In the genomic region with DNA sequence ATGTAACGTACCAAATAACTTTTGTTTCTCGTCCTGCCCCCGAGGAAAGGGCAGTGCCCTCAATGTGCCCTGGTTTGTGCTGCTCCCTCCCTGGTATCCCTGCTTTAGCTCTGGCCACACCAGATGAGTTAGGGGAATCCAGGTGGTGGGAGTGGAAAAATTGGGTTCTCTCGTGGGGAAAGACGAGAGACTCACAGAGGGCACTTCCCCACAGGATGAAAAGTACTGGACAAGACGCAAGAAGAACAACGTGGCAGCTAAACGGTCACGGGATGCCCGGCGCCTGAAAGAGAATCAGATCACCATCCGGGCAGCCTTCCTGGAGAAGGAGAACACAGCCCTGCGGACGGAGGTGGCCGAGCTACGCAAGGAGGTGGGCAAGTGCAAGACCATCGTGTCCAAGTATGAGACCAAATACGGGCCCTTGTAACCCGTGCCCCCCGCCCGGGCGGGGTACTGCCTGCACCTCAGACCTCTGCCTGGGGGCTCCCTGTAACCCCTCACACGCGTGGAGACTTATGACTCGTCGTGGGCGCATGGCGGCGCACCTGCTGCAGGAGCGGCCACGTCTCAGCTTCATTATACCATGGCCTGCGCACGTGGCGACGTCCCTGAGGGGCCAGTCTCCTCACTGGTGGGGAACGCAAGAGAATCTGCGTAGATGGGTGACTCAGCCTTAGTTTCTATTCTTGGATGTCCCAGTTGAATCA, we compare ENCODE assay signal across 21 cellular contexts. TPM values are rescaled to one million over a fixed set of nuclear protein-coding genes. Genes with fewer than 3 reads are reported as not detected.
DNase-seq lines count a peak whose midpoint lies in the region; ATAC-seq and TF ChIP-seq lines count a peak whose summit lies in the region.
"Had no signal": no experiment of that assay in that cellular context is flagged by ENCODE, and none has a peak within 500 bp of the region (broad histone marks: within the 10 kb centered on the region; RNA-seq: fewer than 3 reads in every experiment).

No MANE protein-coding gene starts in this region.

- H3K4me1 Mint-ChIP-seq in natural killer cell treated with Interleukin-12 subunit alpha and Interleukin-12 subunit beta and Interleukin-15 and Interleukin-18, amount 100 ng/mL, for 72 hours (ENCODE audit: low read depth in 2 of 2), result peaks cover 0 to 4% of the 10 kb centered on the region in 2 donors
- no peaks in the 10 kb centered on the region for H3K4me1 Mint-ChIP-seq in Calu3 (ENCODE audit: low read depth, unreplicated experiment)
- H3K4me1 Mint-ChIP-seq: IgD-negative memory B cell had no signal

- intact Hi-C loops in esophagus muscularis mucosa (cut with DNase I) (no loop called here), Calu3 (cut with micrococcal nuclease; ENCODE audit: unreplicated experiment) (no loop called here)

- H3K36me3 ChIP-seq in esophagus muscularis mucosa (peaks cover 37 to 88% (median 83%) of the 10 kb centered on the region in 4 donors), tibial nerve (peaks cover 2 to 72% (median 14%) of the 10 kb centered on the region in 3 donors)

- H3K4me3 Mint-ChIP-seq in natural killer cell treated with Interleukin-12 subunit alpha and Interleukin-12 subunit beta and Interleukin-15 and Interleukin-18, amount 100 ng/mL, for 72 hours, result no peak overlapping the region
- H3K4me3 Mint-ChIP-seq in Calu3 (ENCODE audit: low read depth, unreplicated experiment), result no peak overlapping the region
- H3K4me3 Mint-ChIP-seq: CD4-positive, alpha-beta T cell; HFFc6; IgD-negative memory B cell had no signal

- no TSS peak for BruUV-seq in Calu3 (replicated peaks; lab: Mats Ljungman, UMichigan)

- CTCF ChIA-PET in Calu3 (lab: Charles Lee), result no interaction called here

- H3K4me1 ChIP-seq in esophagus muscularis mucosa (peaks cover 12 to 35% (median 30%) of the 10 kb centered on the region in 4 donors), tibial nerve (peaks cover 0 to 76% (median 38%) of the 10 kb centered on the region in 4 donors)
- H3K4me1 ChIP-seq: A549, HAP-1 had no signal

- 92% methylated on average over 37 of the region's 37 CpGs for WGBS in esophagus muscularis mucosa
- 89 to 94% methylated on average over 37 of the region's 37 CpGs for WGBS in tibial nerve, 2 donors

- TF ChIP-seq EP300 in esophagus muscularis mucosa (IDR thresholded peaks at IDR 0.05) (no peak), tibial nerve (IDR thresholded peaks at IDR 0.05) (no peak)

- no peak for DNase-seq in esophagus muscularis mucosa (ENCODE audit: extremely low spot score)
- peak; percentile 58 for DNase-seq in natural killer cell treated with Interleukin-12 subunit alpha and Interleukin-12 subunit beta and Interleukin-15 and Interleukin-18, amount 100 ng/mL, for 72 hours (ENCODE audit: low spot score)
- DNase-seq in tibial nerve (ENCODE audit: low spot score in 2 of 2), result no peak
- DNase-seq in Calu3, result no peak
- DNase-seq in DMS53 (lab: John Stamatoyannopoulos, UW), result no peak
- no peak for DNase-seq in activated effector memory CD4-positive, alpha-beta T cell treated with anti-CD3 and anti-CD28 coated beads, Interleukin-2, amount 50 U/mL, for 16 hours
- DNase-seq: AML-193; CD4-positive, alpha-beta T cell; GOT3; HFFc6; MM.1S; NCI-H2029; NCI-H446; NCI-H524 treated with DMSO at 0.1 percent for 48 hours; NCI-H774 had no signal

- H3K27ac Mint-ChIP-seq in natural killer cell treated with Interleukin-12 subunit alpha and Interleukin-12 subunit beta and Interleukin-15 and Interleukin-18, amount 100 ng/mL, for 72 hours, result no peak overlapping the region
- H3K27ac Mint-ChIP-seq in Calu3 (ENCODE audit: unreplicated experiment), result no peak overlapping the region
- H3K27ac Mint-ChIP-seq: CD4-positive, alpha-beta T cell; HFFc6 had no signal

- H3K27me3 ChIP-seq in esophagus muscularis mucosa, result no peaks in the 10 kb centered on the region
- no peaks in the 10 kb centered on the region for H3K27me3 ChIP-seq in tibial nerve
- H3K27me3 ChIP-seq: BLaER1 treated with 17β-estradiol and CSF1 and Interleukin-3, amounts not matched to agents 10 nM and 100 nM had no signal

- H3K27me3 Mint-ChIP-seq in natural killer cell treated with Interleukin-12 subunit alpha and Interleukin-12 subunit beta and Interleukin-15 and Interleukin-18, amount 100 ng/mL, for 72 hours, result no peaks in the 10 kb centered on the region
- H3K27me3 Mint-ChIP-seq in Calu3 (ENCODE audit: unreplicated experiment), result no peaks in the 10 kb centered on the region
- H3K27me3 Mint-ChIP-seq: CD4-positive, alpha-beta T cell; IgD-negative memory B cell had no signal

- no peaks in the 10 kb centered on the region for H3K36me3 Mint-ChIP-seq in natural killer cell treated with Interleukin-12 subunit alpha and Interleukin-12 subunit beta and Interleukin-15 and Interleukin-18, amount 100 ng/mL, for 72 hours
- no peaks in the 10 kb centered on the region for H3K36me3 Mint-ChIP-seq in Calu3 (ENCODE audit: insufficient read depth, unreplicated experiment)

- TF ChIP-seq POLR2A in esophagus muscularis mucosa (IDR thresholded peaks at IDR 0.05; ENCODE audit: low read depth) (no peak), tibial nerve (IDR thresholded peaks at IDR 0.05) (no peak)

- no peaks in the 10 kb centered on the region for H3K9me3 Mint-ChIP-seq in natural killer cell treated with Interleukin-12 subunit alpha and Interleukin-12 subunit beta and Interleukin-15 and Interleukin-18, amount 100 ng/mL, for 72 hours
- no peaks in the 10 kb centered on the region for H3K9me3 Mint-ChIP-seq in Calu3 (ENCODE audit: low read depth, unreplicated experiment)
- H3K9me3 Mint-ChIP-seq: CD4-positive, alpha-beta T cell; HFFc6; IgD-negative memory B cell had no signal

- H3K27ac ChIP-seq in angular gyrus (ENCODE audit: low read depth, low read length) (peak overlapping the region; percentile 96), esophagus muscularis mucosa (replicated peaks in 1 of 4) (peak overlapping the region in 3 of 4 donors; percentile 61 to 79 (median 69)), tibial nerve (peak overlapping the region; percentile 55 to 95 (median 88))
- H3K27ac ChIP-seq: A549; BLaER1 treated with 17β-estradiol and CSF1 and Interleukin-3, amounts not matched to agents 10 nM and 100 nM; KMS-11 had no signal

- no peak for ATAC-seq in natural killer cell treated with Interleukin-12 subunit alpha and Interleukin-12 subunit beta and Interleukin-15 and Interleukin-18, amount 100 ng/mL, for 72 hours
- ATAC-seq: A549 had no signal

- no peaks in the 10 kb centered on the region for H3K9me3 ChIP-seq in esophagus muscularis mucosa
- H3K9me3 ChIP-seq in tibial nerve, result no peaks in the 10 kb centered on the region
- H3K9me3 ChIP-seq: A549; BLaER1 treated with 17β-estradiol and CSF1 and Interleukin-3, amounts not matched to agents 10 nM and 100 nM; HAP-1 had no signal

- no peak for TF ChIP-seq CTCF in esophagus muscularis mucosa (IDR thresholded peaks at IDR 0.05)
- TF ChIP-seq CTCF in tibial nerve (IDR thresholded peaks at IDR 0.05), result no peak
- no peak for TF ChIP-seq CTCF in Calu3 (IDR thresholded peaks at IDR 0.05; ENCODE audit: unreplicated experiment)

- H3K4me3 ChIP-seq in esophagus muscularis mucosa (no peak overlapping the region), tibial nerve (no peak overlapping the region)
- H3K4me3 ChIP-seq: A549; BLaER1 treated with 17β-estradiol and CSF1 and Interleukin-3, amounts not matched to agents 10 nM and 100 nM; HAP-1 had no signal

RNA-seq across cellular contexts. Expression of gene TEF, which starts 13.9 kb away (rescaled TPM):
- total RNA-seq in esophagus muscularis mucosa (10 to 100 TPM; 19.5 to 47.8 (median 36.6) TPM), tibial nerve (10 to 100 TPM; 20.1 to 49.4 (median 43.9) TPM), Calu3 (2022) (4.6 and 6.3 TPM in 2 replicates)
- 1 to 10 TPM; 3.8 to 4.3 TPM for total RNA-seq in natural killer cell treated with Interleukin-12 subunit alpha and Interleukin-12 subunit beta and Interleukin-15 and Interleukin-18, amount 100 ng/mL, for 72 hours

RNA-seq across cellular contexts. Expression of gene TOB2, which starts 50.9 kb away (rescaled TPM):
- total RNA-seq in esophagus muscularis mucosa (100 to 1,000 TPM in 1 of 4 donors, 10 to 100 TPM in 3; 56.2 to 100 (median 93.0) TPM), tibial nerve (10 to 100 TPM; 50.8 to 67.3 (median 56.9) TPM), Calu3 (2022) (57.3 and 64.1 TPM in 2 replicates)
- total RNA-seq in natural killer cell treated with Interleukin-12 subunit alpha and Interleukin-12 subunit beta and Interleukin-15 and Interleukin-18, amount 100 ng/mL, for 72 hours, result 10 to 100 TPM; 31.7 to 45.4 TPM
